ENCODE assay signal across 8 cellular contexts in genomic region chr9:132079391-132080071, GRCh38. TPM values are rescaled to one million over a fixed set of nuclear protein-coding genes. Genes with fewer than 3 reads are reported as not detected.
DNase-seq lines count a peak whose midpoint lies in the region; ATAC-seq and TF ChIP-seq lines count a peak whose summit lies in the region.

MED27 (minus strand) TSS chr9:132079867; CDS start chr9:132079844, 23 bp downstream.

- H3K4ac ChIP-seq in mesendoderm (ENCODE audit: low read depth, low read length) = no peak within 1 kb of the TSS

- peaks cover 10% of the 10 kb centered on the region for H3K79me1 ChIP-seq in mesendoderm (ENCODE audit: low read length)

- no peak within 1 kb of the TSS for H2AK5ac ChIP-seq in mesendoderm (ENCODE audit: low read length)

- WGBS in endodermal cell (ENCODE audit: insufficient coverage in 1 of 2, insufficient read length in 1 of 2), 2 experiments = 0 to 1% methylated on average over 24 to 41 of the region's 41 CpGs
- WGBS in mesendoderm (ENCODE audit: extremely low coverage, insufficient coverage, low lambda C conversion rate) = no CpG with 5 or more reads among the region's 41 CpGs

- no peak within 1 kb of the TSS for H4K8ac ChIP-seq in mesendoderm (ENCODE audit: low read depth, low read length)

- intact Hi-C loops in CD4-positive, alpha-beta T cell (cut with DNase I, micrococcal nuclease) = loop anchor here in 1 of 2 experiments (1.0 to 10.0 kb wide), 8 partner anchors 163 to 952 kb away; partner anchors contain the start of genes AK8, GTF3C4, NUP214 and SPACA9

- H2BK120ac ChIP-seq in mesendoderm (ENCODE audit: low read depth, low read length) = no peak within 1 kb of the TSS

- peaks cover 8% of the 10 kb centered on the region for H3K79me2 ChIP-seq in mesendoderm (ENCODE audit: control insufficient read depth, insufficient read depth, low read length)

- TF ChIP-seq CTCF in CD4-positive, alpha-beta T cell (IDR thresholded peaks at IDR 0.05) = no peak
- no peak for TF ChIP-seq CTCF in endodermal cell (conservative IDR thresholded peaks at IDR 0.05)

- H3K27ac ChIP-seq in CD4-positive, alpha-beta T cell (ENCODE audit: low read depth, low read length) = no peak within 1 kb of the TSS
- H3K27ac ChIP-seq in endodermal cell (ENCODE audit: low read depth, low read length) (no peak within 1 kb of the TSS), mesendoderm (ENCODE audit: low read depth, low read length) (no peak within 1 kb of the TSS)

- H3K27me3 Mint-ChIP-seq in CD4-positive, alpha-beta T cell = peaks cover 11% of the 10 kb centered on the region
- peaks cover 3% of the 10 kb centered on the region for H3K27me3 Mint-ChIP-seq in endodermal cell (ENCODE audit: insufficient read depth)

- no peaks in the 10 kb centered on the region for H3K4me1 ChIP-seq in endodermal cell (ENCODE audit: control insufficient read depth, insufficient read depth, low read length)
- peaks cover 2% of the 10 kb centered on the region for H3K4me1 ChIP-seq in mesendoderm (ENCODE audit: control insufficient read depth, low read depth, low read length)

- H3K18ac ChIP-seq in mesendoderm (ENCODE audit: low read length) = no peak within 1 kb of the TSS

- H3K56ac ChIP-seq in mesendoderm (ENCODE audit: low read length) = peak within 1 kb of the TSS; percentile 95

- H3K9ac ChIP-seq in endodermal cell (ENCODE audit: extremely low read depth, low read length, poor library complexity, severe bottlenecking) (peak within 1 kb of the TSS; percentile 72), mesendoderm (ENCODE audit: low read length) (peak within 1 kb of the TSS; percentile 87)

- POLR2A ChIA-PET in CD4-positive, alpha-beta T cell (lab: Charles Lee) = interaction anchor here (0.7 to 1.7 kb wide), 6 partner anchors 17 to 951 kb away, joined by 4 to 7 read pairs (median 4); partner anchors contain the start of genes DDX31, GTF3C4, GTF3C5 and NTNG2

- H3K9me3 ChIP-seq in CD4-positive, alpha-beta T cell (ENCODE audit: control insufficient read depth, low read length) = no peaks in the 10 kb centered on the region
- no peaks in the 10 kb centered on the region for H3K9me3 ChIP-seq in endodermal cell (ENCODE audit: control insufficient read depth, low read length)

- peaks cover 47% of the 10 kb centered on the region for H3K36me3 Mint-ChIP-seq in CD4-positive, alpha-beta T cell (ENCODE audit: low read depth)
- H3K36me3 Mint-ChIP-seq in endodermal cell (ENCODE audit: low read depth) = peaks cover 14% of the 10 kb centered on the region

- no peak within 1 kb of the TSS for H4K5ac ChIP-seq in mesendoderm (ENCODE audit: low read length)

- H3K4me2 ChIP-seq in mesendoderm (ENCODE audit: low read length) = peak within 1 kb of the TSS; percentile 99

- H2BK5ac ChIP-seq in mesendoderm (ENCODE audit: low read length) = no peak within 1 kb of the TSS

- H3K4me3 Mint-ChIP-seq in CD4-positive, alpha-beta T cell = peak within 1 kb of the TSS; percentile 91
- H3K4me3 Mint-ChIP-seq in endodermal cell = peak within 1 kb of the TSS; percentile 89

- H3K23ac ChIP-seq in mesendoderm (ENCODE audit: low read length) = peak within 1 kb of the TSS; percentile 70

- H3K36me3 ChIP-seq in endodermal cell (ENCODE audit: control insufficient read depth, insufficient read depth, low read length) = peaks cover 25% of the 10 kb centered on the region
- H3K36me3 ChIP-seq in mesendoderm (ENCODE audit: control insufficient read depth, insufficient read depth, low read length) = no peaks in the 10 kb centered on the region

- H3K27me3 ChIP-seq in CD4-positive, alpha-beta T cell (ENCODE audit: control insufficient read depth, insufficient read depth, low read length) = no peaks in the 10 kb centered on the region
- H3K27me3 ChIP-seq in endodermal cell (ENCODE audit: control insufficient read depth, insufficient read depth, low read length, poor library complexity, severe bottlenecking) (no peaks in the 10 kb centered on the region), mesendoderm (ENCODE audit: insufficient read depth, low read length, poor library complexity) (no peaks in the 10 kb centered on the region)

- H3K4me3 ChIP-seq in endodermal cell (ENCODE audit: low read length) (peak within 1 kb of the TSS; percentile 93), mesendoderm (ENCODE audit: low read length) (peak within 1 kb of the TSS; percentile 89)

- no peaks in the 10 kb centered on the region for H3K9me3 Mint-ChIP-seq in CD4-positive, alpha-beta T cell
- no peaks in the 10 kb centered on the region for H3K9me3 Mint-ChIP-seq in endodermal cell

- peak; percentile 81 to 96 (median 90) for DNase-seq in CD4-positive, alpha-beta T cell
- DNase-seq in HUDEP-2 (lab: John Stamatoyannopoulos, UW; ENCODE audit: unreplicated experiment in 76 of 76) (peak in 73 of 76 experiments; percentile 22 to 86 (median 69)), NOMO-1 treated with dmso at 0.1 percent for 144 hours (lab: John Stamatoyannopoulos, UW; ENCODE audit: unreplicated experiment) (peak; percentile 78), endodermal cell (peak; percentile 96), mesendoderm (peak; percentile 96)
- peak; percentile 78 to 82 (median 82) for DNase-seq in activated CD8-positive, alpha-beta memory T cell treated with anti-CD3 and anti-CD28 coated beads for 48 hours (ENCODE audit: low read depth in 2 of 3, low spot score in 2 of 3)
- peak; percentile 85 for DNase-seq in stimulated activated CD8-positive, alpha-beta memory T cell treated with anti-CD3 and anti-CD28 coated beads, Interleukin-12 subunit alpha, Interleukin-12 subunit beta, amount 100 ng/mL, for 4 hours (ENCODE audit: low read depth)

- ATAC-seq in CD4-positive, alpha-beta T cell (ENCODE audit: poor library complexity) = peak; percentile 98
- ATAC-seq in GM19463 (IDR thresholded peaks at IDR 0.05; ENCODE audit: unreplicated experiment) = peak; percentile 89

- H2BK15ac ChIP-seq in mesendoderm (replicated peaks; ENCODE audit: low read depth) = no peak within 1 kb of the TSS

- H3K27ac Mint-ChIP-seq in CD4-positive, alpha-beta T cell = peak within 1 kb of the TSS; percentile 68
- peak within 1 kb of the TSS; percentile 87 for H3K27ac Mint-ChIP-seq in endodermal cell

- CTCF ChIA-PET in CD4-positive, alpha-beta T cell (lab: Charles Lee) = interaction anchor here (0.6 to 1.0 kb wide), 2 partner anchors 324 to 799 kb away, joined by 3 read pairs; partner anchors contain the start of gene SPACA9

- H3K4me1 Mint-ChIP-seq in CD4-positive, alpha-beta T cell (ENCODE audit: low read depth) = peaks cover 47% of the 10 kb centered on the region
- H3K4me1 Mint-ChIP-seq in endodermal cell = peaks cover 16% of the 10 kb centered on the region

RNA-seq across cellular contexts. Expression of gene MED27, which starts in this region (rescaled TPM):
- total RNA-seq in CD4-positive, alpha-beta T cell = 10 to 100 TPM; 15.0 to 17.4 TPM
- 10 to 100 TPM; 29.8 to 37.0 TPM for total RNA-seq in endodermal cell
- 38.4 TPM for polyA plus RNA-seq in endodermal cell (2013, experiment 1 of 2)
- 37.1 TPM for polyA plus RNA-seq in endodermal cell (2013, experiment 2 of 2)
- 34.9 TPM for polyA plus RNA-seq in mesendoderm (2013, experiment 1 of 2)
- polyA plus RNA-seq in mesendoderm (2013, experiment 2 of 2) = 35.8 TPM
